8 cellular contexts compared by ENCODE assay signal in the genomic region with DNA sequence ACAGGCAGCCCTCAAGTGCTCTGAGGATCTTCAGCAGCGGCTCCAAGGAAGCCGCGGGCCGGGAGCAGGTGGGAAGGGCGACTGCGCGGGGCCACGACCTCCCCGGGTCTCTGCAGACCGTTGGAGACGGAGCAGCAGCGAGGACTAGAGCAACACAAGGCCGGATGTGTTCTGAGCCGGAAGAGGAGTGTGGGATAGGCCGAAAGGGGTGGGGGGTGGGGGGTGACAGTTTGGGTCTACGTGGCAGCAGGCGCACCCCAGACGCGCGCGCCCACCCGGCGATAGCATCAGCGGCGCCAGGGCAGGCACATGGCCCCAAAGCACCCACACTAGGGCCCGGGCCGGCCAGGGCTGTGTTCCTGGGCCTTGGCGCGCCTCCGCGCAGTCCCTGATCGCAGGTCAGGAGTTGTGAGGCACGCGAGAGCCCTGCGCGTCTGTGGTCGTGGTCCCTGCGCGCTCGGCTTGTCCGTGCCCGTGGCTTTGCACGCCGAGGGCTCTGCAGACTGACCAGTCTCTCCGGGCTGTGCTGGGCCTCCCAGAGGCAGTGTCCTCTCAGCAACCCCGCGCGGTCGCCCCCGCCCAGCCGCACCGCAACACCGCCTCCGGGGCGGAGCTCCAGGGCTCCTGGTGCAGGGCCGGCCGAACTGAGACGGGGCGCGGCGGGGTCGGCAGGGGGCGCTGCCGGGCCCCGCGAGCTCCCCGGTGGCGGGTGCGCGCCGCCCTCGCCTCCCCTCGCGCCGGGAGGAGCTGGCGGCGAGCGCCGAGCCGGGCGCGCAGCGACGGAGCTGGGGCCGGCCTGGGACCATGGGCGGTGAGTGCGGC. TPM values are rescaled to one million over a fixed set of nuclear protein-coding genes. Genes with fewer than 3 reads are reported as not detected.
DNase-seq lines count a peak whose midpoint lies in the region; ATAC-seq and TF ChIP-seq lines count a peak whose summit lies in the region.

PXYLP1 (plus strand) TSS at position 725 of the 822 bp plus-strand sequence. CDS start 28,351 bp downstream, outside the sequence.

- DNase-seq in GF-D8 (lab: John Stamatoyannopoulos, UW) (peak; percentile 41), H4 (ENCODE audit: low spot score) (peak; percentile 82), SJSA1 (ENCODE audit: low read depth in 1 of 2, low spot score in 2 of 2) (peak; percentile 83 to 92), germinal center (ENCODE audit: low spot score) (peak; percentile 93), osteoblast (ENCODE audit: insufficient read length, low spot score, missing footprints) (peak; percentile 99), thoracic aorta (ENCODE audit: low spot score) (peak; percentile 80)
- peak; percentile 94 for DNase-seq in activated naive CD4-positive, alpha-beta T cell treated with Interleukin-2 at 50 U/mL for 16 hours

- H3K36me3 ChIP-seq in SJSA1 (no peaks in the 10 kb centered on the region), osteoblast (ENCODE audit: insufficient read depth, low read length) (no peaks in the 10 kb centered on the region), thoracic aorta (no peaks in the 10 kb centered on the region)

- TF ChIP-seq CTCF in LNCAP (IDR thresholded peaks at IDR 0.05): peak; percentile 91
- TF ChIP-seq CTCF in osteoblast (IDR thresholded peaks at IDR 0.05; ENCODE audit: extremely low read depth, low read depth, low read length): peak; percentile 48
- TF ChIP-seq CTCF in thoracic aorta (IDR thresholded peaks at IDR 0.05): peak; percentile 47

- H3K4me3 ChIP-seq in SJSA1 (peak within 1 kb of the TSS; percentile 61), osteoblast (ENCODE audit: insufficient read depth, low read length) (peak within 1 kb of the TSS; percentile 79), thoracic aorta (peak within 1 kb of the TSS; percentile 89)

- H3K4me2 ChIP-seq in osteoblast (ENCODE audit: insufficient read depth, low read length): peak within 1 kb of the TSS; percentile 84

- no peaks in the 10 kb centered on the region for H4K20me1 ChIP-seq in osteoblast (ENCODE audit: insufficient read depth, low read length)

- H3K4me1 ChIP-seq in SJSA1 (replicated peaks): peaks cover 54% of the 10 kb centered on the region
- peaks cover 8% of the 10 kb centered on the region for H3K4me1 ChIP-seq in osteoblast (ENCODE audit: insufficient read depth, low read length)
- H3K4me1 ChIP-seq in thoracic aorta (ENCODE audit: control insufficient read depth in 1 of 2, low read depth in 2 of 2): peaks cover 0 to 27% of the 10 kb centered on the region in 2 donors

- peak within 1 kb of the TSS; percentile 90 for H2AFZ ChIP-seq in osteoblast (ENCODE audit: low read length)

- H3K27me3 ChIP-seq in SJSA1 (replicated peaks) (peaks cover 9% of the 10 kb centered on the region; the same call in 1 of the 2 replicates), osteoblast (ENCODE audit: insufficient read depth, low read length) (no peaks in the 10 kb centered on the region), thoracic aorta (replicated peaks; ENCODE audit: insufficient read depth) (no peaks in the 10 kb centered on the region)

- H3K27ac ChIP-seq in SJSA1 (peak within 1 kb of the TSS; percentile 71), osteoblast (ENCODE audit: low read depth, low read length) (peak within 1 kb of the TSS; percentile 59), thoracic aorta (peak within 1 kb of the TSS; percentile 68 to 71)

- H3K79me2 ChIP-seq in osteoblast (ENCODE audit: insufficient read depth, low read length): no peaks in the 10 kb centered on the region

- no peaks in the 10 kb centered on the region; the same call in 1 of the 2 replicates for H3K9me3 ChIP-seq in SJSA1 (replicated peaks)
- H3K9me3 ChIP-seq in osteoblast (ENCODE audit: low read depth, low read length): no peaks in the 10 kb centered on the region
- H3K9me3 ChIP-seq in thoracic aorta: no peaks in the 10 kb centered on the region

- peak; percentile 83 for ATAC-seq in thoracic aorta (ENCODE audit: insufficient number of reproducible peaks, low FRiP score, low read depth)

RNA-seq across cellular contexts. Expression of gene PXYLP1, which starts in this region (rescaled TPM):
- total RNA-seq in H4 (2014; rRNA removed; shearing (Covaris generic)): 13.2 and 18.0 TPM in 2 replicates
- 3.0 and 5.3 TPM in 2 replicates for total RNA-seq in SJSA1 (2014; rRNA removed; shearing (Covaris generic))
- 6.5 and 9.1 TPM in 2 replicates for total RNA-seq in osteoblast
- total RNA-seq in thoracic aorta: 10 to 100 TPM; 15.2 to 23.2 TPM

Comparison
In these comparisons a context has a peak if more than half of its experiments do, and no peak if none do; other contexts are left out.
1. Peak in every context shown above with its lines: DNase-seq, ATAC-seq, H3K4me3 ChIP-seq and H3K27ac ChIP-seq.
2. DNase-seq: peak in every context shown above with its lines; median percentile 99 in osteoblast; 94 in activated naive CD4-positive, alpha-beta T cell treated with Interleukin-2 at 50 U/mL for 16 hours; 93 in germinal center; 88 in SJSA1; 82 in H4; 80 in thoracic aorta; 41 in GF-D8.